14 cellular contexts compared by ENCODE assay signal in the genomic region with DNA sequence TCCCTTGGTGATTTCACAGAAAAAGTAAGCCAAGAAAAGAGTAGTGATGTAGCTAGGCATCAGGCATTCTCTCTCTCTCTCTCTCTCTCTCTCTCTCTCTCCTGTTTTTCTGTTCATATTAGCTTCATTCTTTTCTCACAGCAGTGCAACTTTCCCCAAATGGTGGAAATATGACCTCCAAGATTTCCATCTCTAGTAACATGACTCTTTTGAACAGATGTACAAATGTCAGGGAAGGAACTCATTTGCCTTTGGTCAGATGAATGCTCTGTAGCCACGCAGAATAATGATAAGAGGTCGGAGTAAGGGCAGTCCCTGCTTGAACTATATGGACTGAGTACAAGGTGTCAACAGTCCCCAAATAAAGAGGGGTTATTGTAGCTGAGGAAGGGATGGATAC.
DNase-seq lines count a peak whose midpoint lies in the region; ATAC-seq lines count a peak whose summit lies in the region.
"Had no signal": no experiment of that assay in that cellular context is flagged by ENCODE, and none has a peak within 500 bp of the region (broad histone marks: within the 10 kb centered on the region; RNA-seq: fewer than 3 reads in every experiment).

No MANE protein-coding gene starts in this region.

- DNase-seq in DMS 273 treated with DMSO at 0.1 percent for 48 hours (lab: John Stamatoyannopoulos, UW) = peak; percentile 13
- peak; percentile 24 for DNase-seq in NCI-H2171 (lab: John Stamatoyannopoulos, UW)
- peak; percentile 48 for DNase-seq in SK-N-DZ (ENCODE audit: low spot score)
- DNase-seq in DMS153 treated with DMSO at 0.1 percent for 48 hours (lab: John Stamatoyannopoulos, UW; ENCODE audit: unreplicated experiment) = no peak
- no peak for DNase-seq in NCI-H748 treated with DMSO at 0.1 percent for 48 hours (lab: John Stamatoyannopoulos, UW)
- DNase-seq: Caco-2; CD4-positive, CD25-positive, alpha-beta regulatory T cell; CD8-positive, alpha-beta T cell; DND-41; H9 had no signal

- no peak overlapping the region for H3K4me3 Mint-ChIP-seq in activated T-helper 17 cell treated with anti-CD3 and anti-CD28 coated beads, Interleukin-2, amount 50 U/mL, for 72 hours
- H3K4me3 Mint-ChIP-seq: B cell; CD4-positive, CD25-positive, alpha-beta regulatory T cell; CD8-positive, alpha-beta T cell; GM23338; H9 had no signal

- H3K27ac Mint-ChIP-seq in activated T-helper 17 cell treated with anti-CD3 and anti-CD28 coated beads, Interleukin-2, amount 50 U/mL, for 72 hours = no peak overlapping the region
- H3K27ac Mint-ChIP-seq: B cell; CD4-positive, CD25-positive, alpha-beta regulatory T cell; CD8-positive, alpha-beta T cell; GM23338; H9 had no signal

- no peaks in the 10 kb centered on the region for H3K4me1 Mint-ChIP-seq in activated T-helper 17 cell treated with anti-CD3 and anti-CD28 coated beads, Interleukin-2, amount 50 U/mL, for 72 hours
- H3K4me1 Mint-ChIP-seq: B cell; CD4-positive, CD25-positive, alpha-beta regulatory T cell had no signal

- no peak for ATAC-seq in activated T-helper 17 cell treated with anti-CD3 and anti-CD28 coated beads, Interleukin-2, amount 50 U/mL, for 72 hours (replicated peaks)
- ATAC-seq: CD8-positive, alpha-beta T cell; GM23338; HCT116 had no signal

- no peaks in the 10 kb centered on the region for H3K27me3 Mint-ChIP-seq in activated T-helper 17 cell treated with anti-CD3 and anti-CD28 coated beads, Interleukin-2, amount 50 U/mL, for 72 hours
- H3K27me3 Mint-ChIP-seq: B cell; CD4-positive, CD25-positive, alpha-beta regulatory T cell had no signal

- H3K9me3 Mint-ChIP-seq in activated T-helper 17 cell treated with anti-CD3 and anti-CD28 coated beads, Interleukin-2, amount 50 U/mL, for 72 hours = peaks cover 7% of the 10 kb centered on the region

- no peaks in the 10 kb centered on the region for H3K36me3 Mint-ChIP-seq in activated T-helper 17 cell treated with anti-CD3 and anti-CD28 coated beads, Interleukin-2, amount 50 U/mL, for 72 hours (ENCODE audit: low read depth)
- H3K36me3 Mint-ChIP-seq: CD4-positive, CD25-positive, alpha-beta regulatory T cell; CD8-positive, alpha-beta T cell had no signal

Comparison
In these comparisons a context has a peak if more than half of its experiments do, and no peak if none do; other contexts are left out.
1. DNase-seq: peak in DMS 273 treated with DMSO at 0.1 percent for 48 hours (single experiment), NCI-H2171 (single experiment) and SK-N-DZ (single experiment); none in DMS153 treated with DMSO at 0.1 percent for 48 hours (single experiment) and NCI-H748 treated with DMSO at 0.1 percent for 48 hours (single experiment).